Comparison of ENCODE assay signal across 9 cellular contexts in the genomic region with DNA sequence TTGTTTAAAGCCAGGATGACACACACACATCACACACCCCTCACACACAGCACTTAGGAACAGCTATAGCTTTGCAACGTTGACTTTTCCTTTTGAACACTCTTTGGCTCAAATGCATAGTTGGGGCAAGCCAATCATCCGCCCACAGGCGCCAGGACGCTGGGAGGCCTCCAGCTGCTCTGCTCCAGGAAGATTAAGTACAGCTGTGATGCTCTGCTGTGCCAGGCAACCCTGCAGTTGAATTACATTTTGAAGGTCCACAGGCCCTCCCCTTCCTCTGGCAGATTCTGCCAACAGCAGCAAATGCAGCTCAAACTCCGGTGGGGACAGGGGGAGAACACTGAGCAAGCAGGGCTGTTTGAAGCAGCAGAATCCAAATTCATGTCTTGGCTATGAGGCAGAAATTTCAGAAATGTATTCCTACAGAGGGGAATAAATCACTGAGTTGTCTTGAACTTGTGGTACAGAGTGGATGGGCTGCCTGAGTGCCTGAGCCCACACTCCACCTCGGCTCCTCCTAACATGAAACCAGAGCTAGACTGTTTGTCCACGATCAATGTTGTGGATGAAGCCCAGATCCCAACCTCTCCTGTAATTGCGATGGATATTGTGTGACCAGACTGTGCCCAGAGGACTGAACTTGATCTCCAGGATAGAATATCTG.
DNase-seq lines count a peak whose midpoint lies in the region; ATAC-seq, FAIRE-seq and TF ChIP-seq lines count a peak whose summit lies in the region.
"Had no signal": no experiment of that assay in that cellular context is flagged by ENCODE, and none has a peak within 500 bp of the region (broad histone marks: within the 10 kb centered on the region; RNA-seq: fewer than 3 reads in every experiment).

No MANE protein-coding gene starts in this region.

- H3K9me3 Mint-ChIP-seq in mesothelial cell of epicardium, result no peaks in the 10 kb centered on the region
- H3K9me3 Mint-ChIP-seq in activated naive CD8-positive, alpha-beta T cell treated with anti-CD3 and anti-CD28 coated beads, Interleukin-2, amount 50 U/mL, for 24 hours, result no peaks in the 10 kb centered on the region

- H3K36me3 ChIP-seq in bronchial epithelial cell (ENCODE audit: control insufficient read depth, insufficient read depth, low read length) (no peaks in the 10 kb centered on the region), tibial artery (no peaks in the 10 kb centered on the region)

- no peak for TF ChIP-seq CTCF in bronchial epithelial cell (IDR thresholded peaks at IDR 0.05; ENCODE audit: insufficient read depth, low read length, severe bottlenecking)
- TF ChIP-seq CTCF in mesothelial cell of epicardium (IDR thresholded peaks at IDR 0.05; ENCODE audit: unreplicated experiment), result no peak
- no peak for TF ChIP-seq CTCF in tibial artery (IDR thresholded peaks at IDR 0.05)

- FAIRE-seq in bronchial epithelial cell (lab: Jason Lieb, UNC), result no peak

- no peaks in the 10 kb centered on the region for H3K9me3 ChIP-seq in tibial artery

- H3K36me3 Mint-ChIP-seq in mesothelial cell of epicardium, result no peaks in the 10 kb centered on the region
- no peaks in the 10 kb centered on the region for H3K36me3 Mint-ChIP-seq in activated naive CD8-positive, alpha-beta T cell treated with anti-CD3 and anti-CD28 coated beads, Interleukin-2, amount 50 U/mL, for 24 hours (ENCODE audit: low read depth)

- no peaks in the 10 kb centered on the region for H3K27me3 ChIP-seq in bronchial epithelial cell (ENCODE audit: control insufficient read depth, insufficient read depth, low read length)
- no peaks in the 10 kb centered on the region for H3K27me3 ChIP-seq in tibial artery

- no peak overlapping the region for H3K4me3 Mint-ChIP-seq in mesothelial cell of epicardium
- no peak overlapping the region for H3K4me3 Mint-ChIP-seq in activated naive CD8-positive, alpha-beta T cell treated with anti-CD3 and anti-CD28 coated beads, Interleukin-2, amount 50 U/mL, for 24 hours

- peak overlapping the region; percentile 80 to 84 for H3K27ac ChIP-seq in tibial artery

- intact Hi-C loops in tibial artery (cut with DNase I; ENCODE audit: low total_unique reads), result loop anchor here (2.0 to 5.0 kb wide), 2 partner anchors 42 to 88 kb away; no protein-coding TSS in a partner anchor

- no peaks in the 10 kb centered on the region for H3K27me3 Mint-ChIP-seq in mesothelial cell of epicardium (ENCODE audit: low read depth)
- H3K27me3 Mint-ChIP-seq in activated naive CD8-positive, alpha-beta T cell treated with anti-CD3 and anti-CD28 coated beads, Interleukin-2, amount 50 U/mL, for 24 hours, result peaks cover 2% of the 10 kb centered on the region

- peak overlapping the region; percentile 85 for H3K27ac Mint-ChIP-seq in mesothelial cell of epicardium
- H3K27ac Mint-ChIP-seq in activated naive CD8-positive, alpha-beta T cell treated with anti-CD3 and anti-CD28 coated beads, Interleukin-2, amount 50 U/mL, for 24 hours, result no peak overlapping the region

- peaks cover 0 to 70% (median 54%) of the 10 kb centered on the region in 4 donors for H3K4me1 ChIP-seq in tibial artery

- H3K4me3 ChIP-seq in bronchial epithelial cell (ENCODE audit: low read depth, low read length) (no peak overlapping the region), tibial artery (peak overlapping the region; percentile 3 to 33)

- H3K4me1 Mint-ChIP-seq in mesothelial cell of epicardium, result peaks cover 60% of the 10 kb centered on the region
- H3K4me1 Mint-ChIP-seq in activated naive CD8-positive, alpha-beta T cell treated with anti-CD3 and anti-CD28 coated beads, Interleukin-2, amount 50 U/mL, for 24 hours, result no peaks in the 10 kb centered on the region

- ATAC-seq in activated naive CD8-positive, alpha-beta T cell treated with anti-CD3 and anti-CD28 coated beads, Interleukin-2, amount 50 U/mL, for 24 hours, result no peak
- ATAC-seq in HG03045 (IDR thresholded peaks at IDR 0.05; ENCODE audit: unreplicated experiment), result no peak

- DNase-seq in NCI-H345 treated with DMSO at 0.1 percent for 48 hours (lab: John Stamatoyannopoulos, UW; ENCODE audit: unreplicated experiment) (peak; percentile 42), bronchial epithelial cell (ENCODE audit: low read depth) (peak; percentile 33), mesothelial cell of epicardium (ENCODE audit: low spot score in 2 of 2, unreplicated experiment in 2 of 2) (no peak), tibial artery (peak; percentile 83 to 94), epidermal melanocyte (ENCODE audit: insufficient read length, low spot score) (no peak)
- DNase-seq in activated naive CD8-positive, alpha-beta T cell treated with anti-CD3 and anti-CD28 coated beads, Interleukin-2, amount 50 U/mL, for 24 hours, result no peak
- DNase-seq: activated naive CD4-positive, alpha-beta T cell; NK-92 treated with Interleukin-12 subunit alpha and Interleukin-12 subunit beta, amount 100 ng/mL, for 24 hours had no signal

Comparison
In these comparisons a context has a peak if more than half of its experiments do, and no peak if none do; other contexts are left out.
1. DNase-seq: peak in NCI-H345 treated with DMSO at 0.1 percent for 48 hours (single experiment), bronchial epithelial cell (single experiment) and tibial artery (2 of 2); none in mesothelial cell of epicardium (0 of 2), activated naive CD8-positive, alpha-beta T cell treated with anti-CD3 and anti-CD28 coated beads, Interleukin-2, amount 50 U/mL, for 24 hours (single experiment) and epidermal melanocyte (single experiment).